8 cellular contexts compared by ENCODE assay signal in genomic region chr3:196867155-196867506, GRCh38. TPM values are rescaled to one million over a fixed set of nuclear protein-coding genes. Genes with fewer than 3 reads are reported as not detected.
DNase-seq lines count a peak whose midpoint lies in the region; ATAC-seq and TF ChIP-seq lines count a peak whose summit lies in the region.

No MANE protein-coding gene starts in this region.

- H3K4me3 ChIP-seq in iPS-18a (ENCODE audit: low read length): peak overlapping the region; percentile 73

- H3K36me3 Mint-ChIP-seq in activated CD4-positive, alpha-beta T cell treated with anti-CD3 and anti-CD28 coated beads for 36 hours (ENCODE audit: low read depth): peaks cover 3% of the 10 kb centered on the region
- H3K36me3 Mint-ChIP-seq in WTC11: 0 out of 2 replicates have a peak, but pooled peaks cover 8% of the 10 kb centered on the region

- H3K27me3 Mint-ChIP-seq in activated CD4-positive, alpha-beta T cell treated with anti-CD3 and anti-CD28 coated beads for 36 hours: no peaks in the 10 kb centered on the region
- no peaks in the 10 kb centered on the region for H3K27me3 Mint-ChIP-seq in WTC11 (ENCODE audit: low read depth)

- peak overlapping the region; percentile 99 for H3K4me3 Mint-ChIP-seq in activated CD4-positive, alpha-beta T cell treated with anti-CD3 and anti-CD28 coated beads for 36 hours
- H3K4me3 Mint-ChIP-seq in WTC11: peak overlapping the region; percentile 75

- H3K4me1 ChIP-seq in iPS-18a (ENCODE audit: control insufficient read depth, low read depth, low read length): no peaks in the 10 kb centered on the region

- peaks cover 2% of the 10 kb centered on the region for H3K9me3 Mint-ChIP-seq in activated CD4-positive, alpha-beta T cell treated with anti-CD3 and anti-CD28 coated beads for 36 hours (ENCODE audit: low read depth)
- H3K9me3 Mint-ChIP-seq in WTC11: peaks cover 15% of the 10 kb centered on the region

- no peak for TF ChIP-seq CTCF in WTC11 (IDR thresholded peaks at IDR 0.05)

- POLR2A ChIA-PET in activated CD4-positive, alpha-beta T cell treated with anti-CD3 and anti-CD28 coated beads for 36 hours (lab: Charles Lee): interaction anchor here (0.6 to 1.7 kb wide), 5 partner anchors 19 to 159 kb away, joined by 3 to 14 read pairs (median 3); partner anchors contain the start of genes NCBP2 and PAK2
- POLR2A ChIA-PET in WTC11 (lab: Charles Lee): interaction anchor here (0.6 to 1.9 kb wide), 8 partner anchors 10 to 299 kb away, joined by 3 to 16 read pairs (median 4); partner anchors contain the start of genes FBXO45, NCBP2, PAK2 and WDR53

- CTCF ChIA-PET in activated CD4-positive, alpha-beta T cell treated with anti-CD3 and anti-CD28 coated beads for 36 hours (lab: Charles Lee): interaction anchor here (1.0 to 4.0 kb wide), 3 partner anchors 20 to 157 kb away, joined by 3 to 18 read pairs (median 4); partner anchors contain the start of gene NCBP2
- CTCF ChIA-PET in WTC11 (lab: Charles Lee): interaction anchor here (0.6 to 2.4 kb wide), 7 partner anchors 75 to 317 kb away, joined by 3 to 15 read pairs (median 5); partner anchors contain the start of gene NCBP2

- intact Hi-C loops in activated CD4-positive, alpha-beta T cell treated with anti-CD3 and anti-CD28 coated beads for 36 hours (cut with DNase I, micrococcal nuclease): loop anchor here (1.0 to 5.0 kb wide), 10 partner anchors 75 to 687 kb away; partner anchors contain the start of genes NCBP2 (in 2 of the 2), CEP19 (in 1 of the 2), DLG1 (in 1 of the 2) and FBXO45 (in 1 of the 2)

- peak overlapping the region; percentile 61 for H3K9ac ChIP-seq in iPS-18a (ENCODE audit: low read length)

- H3K27ac ChIP-seq in iPS-18a (ENCODE audit: low read length) (peak overlapping the region; percentile 16), substantia nigra (ENCODE audit: low read depth, low read length, poor library complexity, severe bottlenecking) (peak overlapping the region; percentile 94)

- no peak for DNase-seq in activated CD4-positive, alpha-beta T cell treated with anti-CD3 and anti-CD28 coated beads for 36 hours
- DNase-seq in activated CD4-positive, alpha-beta T cell treated with anti-CD3 and anti-CD28 coated beads for 48 hours: no peak
- no peak for DNase-seq in WTC11 (ENCODE audit: low spot score)
- no peak for DNase-seq in substantia nigra (lab: John Stamatoyannopoulos, UW)

- peaks cover 21% of the 10 kb centered on the region for H3K4me1 Mint-ChIP-seq in activated CD4-positive, alpha-beta T cell treated with anti-CD3 and anti-CD28 coated beads for 36 hours
- H3K4me1 Mint-ChIP-seq in WTC11: peaks cover 11% of the 10 kb centered on the region; the same call in 1 of the 2 replicates

- H3K27me3 ChIP-seq in iPS-18a (ENCODE audit: control insufficient read depth, insufficient read depth, low read length): no peaks in the 10 kb centered on the region

- H3K27ac Mint-ChIP-seq in activated CD4-positive, alpha-beta T cell treated with anti-CD3 and anti-CD28 coated beads for 36 hours: peak overlapping the region; percentile 95
- peak overlapping the region; percentile 96 for H3K27ac Mint-ChIP-seq in WTC11

- H3K9me3 ChIP-seq in iPS-18a (ENCODE audit: control insufficient read depth, low read depth, low read length): no peaks in the 10 kb centered on the region

- H3K36me3 ChIP-seq in iPS-18a (ENCODE audit: control insufficient read depth, low read depth, low read length): no peaks in the 10 kb centered on the region

- ATAC-seq in activated CD4-positive, alpha-beta T cell treated with anti-CD3 and anti-CD28 coated beads for 36 hours: peak; percentile 3
- ATAC-seq in WTC11 (no peak), GM18873 (IDR thresholded peaks at IDR 0.05; ENCODE audit: low FRiP score, unreplicated experiment) (no peak), GM18519 (IDR thresholded peaks at IDR 0.05; ENCODE audit: low FRiP score, unreplicated experiment) (no peak), GM21717 (IDR thresholded peaks at IDR 0.05; ENCODE audit: unreplicated experiment) (no peak)

TF ChIP-seq in WTC11, 78 proteins besides CTCF, POLR2A, EP300 and RAD21:
- TF ChIP-seq IRF1 (CRISPR knock-in tag; IDR thresholded peaks at IDR 0.05): no peak

RNA-seq across cellular contexts. Expression of gene SENP5, which starts 0.6 kb away (rescaled TPM):
- 10 to 100 TPM; 27.7 to 33.0 TPM for total RNA-seq in activated CD4-positive, alpha-beta T cell treated with anti-CD3 and anti-CD28 coated beads for 36 hours
- 25.0 to 30.8 TPM (median 26.2 TPM) in 3 replicates for total RNA-seq in WTC11 (2021)
